ENCODE assay signal across 8 cellular contexts in the genomic region with DNA sequence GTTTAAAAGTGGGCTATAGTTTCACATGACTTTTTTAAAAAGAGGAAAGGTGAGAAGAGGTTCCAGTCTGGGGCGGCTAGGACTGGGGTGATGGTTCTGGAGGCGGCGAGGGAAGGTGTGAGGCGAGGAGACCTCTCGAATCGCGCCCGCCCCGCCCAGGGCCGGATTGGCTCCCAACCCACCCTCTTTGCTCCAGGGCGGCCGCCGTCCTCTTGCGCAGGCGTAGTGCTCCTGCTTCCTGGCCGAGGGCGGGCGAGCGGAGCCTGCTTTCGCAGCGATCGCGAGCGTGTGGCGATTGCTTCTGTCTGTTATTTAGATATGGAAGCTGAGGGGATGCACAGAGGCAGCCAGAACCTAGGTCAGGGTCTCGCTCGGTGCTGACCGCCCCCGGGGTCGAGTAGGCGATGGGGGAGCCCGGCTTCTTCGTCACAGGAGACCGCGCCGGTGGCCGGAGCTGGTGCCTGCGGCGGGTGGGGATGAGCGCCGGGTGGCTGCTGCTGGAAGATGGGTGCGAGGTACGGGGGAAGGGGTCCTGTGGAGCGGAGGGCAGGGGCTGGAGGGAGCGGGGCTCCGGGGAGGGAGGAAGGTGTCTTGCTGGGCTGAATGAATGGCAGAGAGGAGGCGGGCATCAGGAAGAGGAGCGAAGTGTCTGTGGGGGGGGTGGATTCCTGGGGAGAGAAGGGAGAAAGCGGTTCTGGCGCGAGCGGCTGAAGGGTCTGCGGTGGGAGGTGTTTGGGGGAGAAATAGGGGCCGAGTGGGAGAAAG. TPM values are rescaled to one million over a fixed set of nuclear protein-coding genes. Genes with fewer than 3 reads are reported as not detected.
DNase-seq lines count a peak whose midpoint lies in the region; ATAC-seq and TF ChIP-seq lines count a peak whose summit lies in the region.

A gene with protein sequence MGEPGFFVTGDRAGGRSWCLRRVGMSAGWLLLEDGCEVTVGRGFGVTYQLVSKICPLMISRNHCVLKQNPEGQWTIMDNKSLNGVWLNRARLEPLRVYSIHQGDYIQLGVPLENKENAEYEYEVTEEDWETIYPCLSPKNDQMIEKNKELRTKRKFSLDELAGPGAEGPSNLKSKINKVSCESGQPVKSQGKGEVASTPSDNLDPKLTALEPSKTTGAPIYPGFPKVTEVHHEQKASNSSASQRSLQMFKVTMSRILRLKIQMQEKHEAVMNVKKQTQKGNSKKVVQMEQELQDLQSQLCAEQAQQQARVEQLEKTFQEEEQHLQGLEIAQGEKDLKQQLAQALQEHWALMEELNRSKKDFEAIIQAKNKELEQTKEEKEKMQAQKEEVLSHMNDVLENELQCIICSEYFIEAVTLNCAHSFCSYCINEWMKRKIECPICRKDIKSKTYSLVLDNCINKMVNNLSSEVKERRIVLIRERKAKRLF (plus strand): TSS at position 223 of the 765 bp plus-strand sequence. CDS start 182 bp downstream, at position 405.

- peak; percentile 97 for ATAC-seq in SK-N-SH treated with all-trans-retinoic acid at 6 μM for 48 hours

- no peak for TF ChIP-seq EP300 in suprapubic skin (IDR thresholded peaks at IDR 0.05)

- CTCF ChIA-PET in HEK293T (lab: Yijun Ruan, JAX): no interaction called here

- H3K27ac Mint-ChIP-seq in activated naive CD4-positive, alpha-beta T cell treated with anti-CD3 and anti-CD28 coated beads, Interleukin-2, amount 50 U/mL, for 24 hours: peak within 1 kb of the TSS; percentile 88

- H3K27me3 Mint-ChIP-seq in activated naive CD4-positive, alpha-beta T cell treated with anti-CD3 and anti-CD28 coated beads, Interleukin-2, amount 50 U/mL, for 24 hours: no peaks in the 10 kb centered on the region

- no peak for TF ChIP-seq CTCF in suprapubic skin (IDR thresholded peaks at IDR 0.05)

- POLR2A ChIA-PET in HEK293T (lab: Yijun Ruan, JAX): interaction anchor here (1.0 to 1.2 kb wide), 4 partner anchors 19 to 96 kb away, joined by 3 to 4 read pairs (median 3); a partner anchor contains a TSS

- TF ChIP-seq POLR2A in suprapubic skin (IDR thresholded peaks at IDR 0.05): no peak

- H3K36me3 Mint-ChIP-seq in activated naive CD4-positive, alpha-beta T cell treated with anti-CD3 and anti-CD28 coated beads, Interleukin-2, amount 50 U/mL, for 24 hours: peaks cover 1% of the 10 kb centered on the region

- no peaks in the 10 kb centered on the region for H3K9me3 Mint-ChIP-seq in activated naive CD4-positive, alpha-beta T cell treated with anti-CD3 and anti-CD28 coated beads, Interleukin-2, amount 50 U/mL, for 24 hours

- H3K4me3 ChIP-seq in suprapubic skin: peak within 1 kb of the TSS; percentile 79

- peak; percentile 34 for DNase-seq in GM04503 (ENCODE audit: low read depth)
- peak; percentile 99 for DNase-seq in HEK293T (ENCODE audit: extremely low spot score)
- peak; percentile 92 for DNase-seq in NAMALWA (ENCODE audit: low spot score)
- no peak for DNase-seq in glomerular endothelial cell (ENCODE audit: extremely low read depth, low read depth, low spot score)
- peak; percentile 79 for DNase-seq in occipital lobe (lab: John Stamatoyannopoulos, UW)
- peak; percentile 91 to 94 for DNase-seq in suprapubic skin (ENCODE audit: low spot score in 2 of 2)

- WGBS in suprapubic skin: 2% methylated on average over 49 of the region's 54 CpGs

- H3K36me3 ChIP-seq in suprapubic skin: no peaks in the 10 kb centered on the region

- peak within 1 kb of the TSS; percentile 97 for H3K4me3 Mint-ChIP-seq in activated naive CD4-positive, alpha-beta T cell treated with anti-CD3 and anti-CD28 coated beads, Interleukin-2, amount 50 U/mL, for 24 hours

- peaks cover 23% of the 10 kb centered on the region for H3K4me1 ChIP-seq in suprapubic skin

- no peaks in the 10 kb centered on the region for H3K9me3 ChIP-seq in suprapubic skin

- H3K27me3 ChIP-seq in suprapubic skin: no peaks in the 10 kb centered on the region

- peak within 1 kb of the TSS; percentile 16 for H3K27ac ChIP-seq in suprapubic skin

- peaks cover 51% of the 10 kb centered on the region for H3K4me1 Mint-ChIP-seq in activated naive CD4-positive, alpha-beta T cell treated with anti-CD3 and anti-CD28 coated beads, Interleukin-2, amount 50 U/mL, for 24 hours

TF ChIP-seq in HEK293T, 16 proteins besides CTCF, POLR2A, EP300 and RAD21:
- TF ChIP-seq ARNT (IDR thresholded peaks at IDR 0.05) (no peak), L3MBTL2 (conservative IDR thresholded peaks at IDR 0.05) (peak; percentile 82)

TF ChIP-seq in SK-N-SH treated with all-trans-retinoic acid at 6 μM for 48 hours, 23 proteins besides CTCF, POLR2A, EP300 and RAD21 (continues in another document):
- TF ChIP-seq ZNF8 (CRISPR knock-in tag; IDR thresholded peaks at IDR 0.05) (no peak), RARB (CRISPR knock-in tag; IDR thresholded peaks at IDR 0.05) (no peak), TCF4 (CRISPR knock-in tag; IDR thresholded peaks at IDR 0.05; ENCODE audit: borderline replicate concordance) (no peak), ISL1 (CRISPR knock-in tag; IDR thresholded peaks at IDR 0.05) (no peak), ZFP30 (CRISPR knock-in tag; IDR thresholded peaks at IDR 0.05) (no peak), ZNF70 (CRISPR knock-in tag; IDR thresholded peaks at IDR 0.05) (no peak), GLIS3 (CRISPR knock-in tag; IDR thresholded peaks at IDR 0.05) (no peak), ZFP3 (CRISPR knock-in tag; IDR thresholded peaks at IDR 0.05) (no peak), ZC3H10 (CRISPR knock-in tag; IDR thresholded peaks at IDR 0.05) (no peak), SNAI2 (CRISPR knock-in tag; IDR thresholded peaks at IDR 0.05) (no peak), BACH2 (CRISPR knock-in tag; IDR thresholded peaks at IDR 0.05; ENCODE audit: borderline replicate concordance) (no peak)
- TF ChIP-seq, protein P1, sequence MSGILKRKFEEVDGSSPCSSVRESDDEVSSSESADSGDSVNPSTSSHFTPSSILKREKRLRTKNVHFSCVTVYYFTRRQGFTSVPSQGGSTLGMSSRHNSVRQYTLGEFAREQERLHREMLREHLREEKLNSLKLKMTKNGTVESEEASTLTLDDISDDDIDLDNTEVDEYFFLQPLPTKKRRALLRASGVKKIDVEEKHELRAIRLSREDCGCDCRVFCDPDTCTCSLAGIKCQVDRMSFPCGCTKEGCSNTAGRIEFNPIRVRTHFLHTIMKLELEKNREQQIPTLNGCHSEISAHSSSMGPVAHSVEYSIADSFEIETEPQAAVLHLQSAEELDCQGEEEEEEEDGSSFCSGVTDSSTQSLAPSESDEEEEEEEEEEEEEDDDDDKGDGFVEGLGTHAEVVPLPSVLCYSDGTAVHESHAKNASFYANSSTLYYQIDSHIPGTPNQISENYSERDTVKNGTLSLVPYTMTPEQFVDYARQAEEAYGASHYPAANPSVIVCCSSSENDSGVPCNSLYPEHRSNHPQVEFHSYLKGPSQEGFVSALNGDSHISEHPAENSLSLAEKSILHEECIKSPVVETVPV (CRISPR knock-in tag; IDR thresholded peaks at IDR 0.05): no peak
- TF ChIP-seq, protein P2, sequence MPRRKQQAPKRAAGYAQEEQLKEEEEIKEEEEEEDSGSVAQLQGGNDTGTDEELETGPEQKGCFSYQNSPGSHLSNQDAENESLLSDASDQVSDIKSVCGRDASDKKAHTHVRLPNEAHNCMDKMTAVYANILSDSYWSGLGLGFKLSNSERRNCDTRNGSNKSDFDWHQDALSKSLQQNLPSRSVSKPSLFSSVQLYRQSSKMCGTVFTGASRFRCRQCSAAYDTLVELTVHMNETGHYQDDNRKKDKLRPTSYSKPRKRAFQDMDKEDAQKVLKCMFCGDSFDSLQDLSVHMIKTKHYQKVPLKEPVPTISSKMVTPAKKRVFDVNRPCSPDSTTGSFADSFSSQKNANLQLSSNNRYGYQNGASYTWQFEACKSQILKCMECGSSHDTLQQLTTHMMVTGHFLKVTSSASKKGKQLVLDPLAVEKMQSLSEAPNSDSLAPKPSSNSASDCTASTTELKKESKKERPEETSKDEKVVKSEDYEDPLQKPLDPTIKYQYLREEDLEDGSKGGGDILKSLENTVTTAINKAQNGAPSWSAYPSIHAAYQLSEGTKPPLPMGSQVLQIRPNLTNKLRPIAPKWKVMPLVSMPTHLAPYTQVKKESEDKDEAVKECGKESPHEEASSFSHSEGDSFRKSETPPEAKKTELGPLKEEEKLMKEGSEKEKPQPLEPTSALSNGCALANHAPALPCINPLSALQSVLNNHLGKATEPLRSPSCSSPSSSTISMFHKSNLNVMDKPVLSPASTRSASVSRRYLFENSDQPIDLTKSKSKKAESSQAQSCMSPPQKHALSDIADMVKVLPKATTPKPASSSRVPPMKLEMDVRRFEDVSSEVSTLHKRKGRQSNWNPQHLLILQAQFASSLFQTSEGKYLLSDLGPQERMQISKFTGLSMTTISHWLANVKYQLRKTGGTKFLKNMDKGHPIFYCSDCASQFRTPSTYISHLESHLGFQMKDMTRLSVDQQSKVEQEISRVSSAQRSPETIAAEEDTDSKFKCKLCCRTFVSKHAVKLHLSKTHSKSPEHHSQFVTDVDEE (CRISPR knock-in tag; IDR thresholded peaks at IDR 0.05): no peak
- TF ChIP-seq, protein P3, sequence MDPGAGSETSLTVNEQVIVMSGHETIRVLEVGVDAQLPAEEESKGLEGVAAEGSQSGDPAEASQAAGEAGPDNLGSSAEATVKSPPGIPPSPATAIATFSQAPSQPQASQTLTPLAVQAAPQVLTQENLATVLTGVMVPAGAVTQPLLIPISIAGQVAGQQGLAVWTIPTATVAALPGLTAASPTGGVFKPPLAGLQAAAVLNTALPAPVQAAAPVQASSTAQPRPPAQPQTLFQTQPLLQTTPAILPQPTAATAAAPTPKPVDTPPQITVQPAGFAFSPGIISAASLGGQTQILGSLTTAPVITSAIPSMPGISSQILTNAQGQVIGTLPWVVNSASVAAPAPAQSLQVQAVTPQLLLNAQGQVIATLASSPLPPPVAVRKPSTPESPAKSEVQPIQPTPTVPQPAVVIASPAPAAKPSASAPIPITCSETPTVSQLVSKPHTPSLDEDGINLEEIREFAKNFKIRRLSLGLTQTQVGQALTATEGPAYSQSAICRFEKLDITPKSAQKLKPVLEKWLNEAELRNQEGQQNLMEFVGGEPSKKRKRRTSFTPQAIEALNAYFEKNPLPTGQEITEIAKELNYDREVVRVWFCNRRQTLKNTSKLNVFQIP (CRISPR knock-in tag; IDR thresholded peaks at IDR 0.05; ENCODE audit: borderline replicate concordance, low read depth): no peak
- TF ChIP-seq, protein P4, sequence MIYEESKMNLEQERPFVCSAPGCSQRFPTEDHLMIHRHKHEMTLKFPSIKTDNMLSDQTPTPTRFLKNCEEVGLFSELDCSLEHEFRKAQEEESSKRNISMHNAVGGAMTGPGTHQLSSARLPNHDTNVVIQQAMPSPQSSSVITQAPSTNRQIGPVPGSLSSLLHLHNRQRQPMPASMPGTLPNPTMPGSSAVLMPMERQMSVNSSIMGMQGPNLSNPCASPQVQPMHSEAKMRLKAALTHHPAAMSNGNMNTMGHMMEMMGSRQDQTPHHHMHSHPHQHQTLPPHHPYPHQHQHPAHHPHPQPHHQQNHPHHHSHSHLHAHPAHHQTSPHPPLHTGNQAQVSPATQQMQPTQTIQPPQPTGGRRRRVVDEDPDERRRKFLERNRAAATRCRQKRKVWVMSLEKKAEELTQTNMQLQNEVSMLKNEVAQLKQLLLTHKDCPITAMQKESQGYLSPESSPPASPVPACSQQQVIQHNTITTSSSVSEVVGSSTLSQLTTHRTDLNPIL (CRISPR knock-in tag; IDR thresholded peaks at IDR 0.05; ENCODE audit: low read depth): no peak

RNA-seq across cellular contexts. Expression of the gene that starts here (rescaled TPM):
- total RNA-seq in glomerular endothelial cell: 20.2 and 21.7 TPM in 2 replicates
- total RNA-seq in occipital lobe: 27.1 TPM
- total RNA-seq in suprapubic skin: 10 to 100 TPM; 12.8 to 17.0 (median 14.3) TPM
